9 cellular contexts compared by ENCODE assay signal in the genomic region with DNA sequence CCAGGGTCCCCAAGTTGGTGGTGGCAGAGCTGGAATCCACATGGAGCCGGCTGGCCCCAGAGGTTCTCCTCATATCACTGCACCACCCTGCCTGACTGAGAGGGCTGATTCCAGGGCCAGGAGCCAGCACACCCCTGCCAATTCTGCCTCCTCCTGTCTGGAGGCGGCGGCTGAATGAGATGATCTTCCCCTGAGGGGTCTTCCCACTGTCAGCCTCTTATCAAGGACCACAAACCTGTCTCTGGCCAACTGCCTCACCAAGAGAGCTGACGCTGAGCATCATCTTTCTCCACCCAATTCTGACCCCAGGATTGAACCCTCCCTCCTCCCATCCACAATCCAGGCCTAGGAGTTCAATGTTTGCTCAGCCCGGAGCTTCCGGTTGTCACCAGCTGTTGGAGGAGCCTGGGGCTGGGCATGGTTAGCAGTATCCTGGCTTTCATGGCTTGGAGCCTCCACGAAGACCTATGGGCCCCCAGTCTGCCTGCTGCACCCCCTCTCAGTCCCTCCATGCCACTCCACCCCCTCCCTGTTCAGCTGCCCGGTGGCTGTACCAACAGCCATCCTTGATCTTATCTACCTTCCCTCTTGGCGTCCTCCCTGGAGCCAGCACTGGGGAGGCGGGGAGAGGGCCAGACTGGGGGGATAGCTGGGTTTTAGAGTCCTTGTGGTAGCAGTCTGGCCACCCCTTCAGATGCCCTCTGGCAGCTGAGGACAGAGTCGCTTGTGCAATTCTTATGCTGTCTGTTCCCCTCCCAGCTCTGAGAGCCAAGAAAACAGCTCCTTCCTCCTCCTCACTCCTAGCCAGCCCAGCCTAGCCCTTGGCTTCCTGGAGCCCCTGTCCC. TPM values are rescaled to one million over a fixed set of nuclear protein-coding genes. Genes with fewer than 3 reads are reported as not detected.
DNase-seq lines count a peak whose midpoint lies in the region; ATAC-seq and TF ChIP-seq lines count a peak whose summit lies in the region.
"Had no signal": no experiment of that assay in that cellular context is flagged by ENCODE, and none has a peak within 500 bp of the region (broad histone marks: within the 10 kb centered on the region; RNA-seq: fewer than 3 reads in every experiment).

No MANE protein-coding gene starts in this region.

- no peaks in the 10 kb centered on the region for H3K9me3 Mint-ChIP-seq in CD4-positive, alpha-beta T cell
- H3K9me3 Mint-ChIP-seq: stimulated activated naive CD8-positive, alpha-beta T cell treated with anti-CD3 and anti-CD28 coated beads, Interleukin-15, Interleukin-2, amounts not matched to agents 100 ng/mL and 50 ng/mL, for 24 hours had no signal

- H3K27ac Mint-ChIP-seq in CD4-positive, alpha-beta T cell: no peak overlapping the region

- POLR2A ChIA-PET in CD4-positive, alpha-beta T cell (lab: Charles Lee): no interaction called here

- TF ChIP-seq EP300 in esophagus muscularis mucosa (IDR thresholded peaks at IDR 0.05): no peak

- DNase-seq in DMS53 (lab: John Stamatoyannopoulos, UW): peak; percentile 88
- DNase-seq in NCI-H446 treated with DMSO at 0.1 percent for 48 hours (lab: John Stamatoyannopoulos, UW): peak; percentile 19
- no peak for DNase-seq in esophagus muscularis mucosa (ENCODE audit: extremely low spot score)
- no peak for DNase-seq in CD4-positive, alpha-beta T cell
- no peak for DNase-seq in activated CD8-positive, alpha-beta memory T cell treated with anti-CD3 and anti-CD28 coated beads, Interleukin-2, amount 50 U/mL, for 4 hours

- H3K9ac ChIP-seq in parathyroid adenoma: peak overlapping the region; percentile 50

- no peaks in the 10 kb centered on the region for H3K27me3 Mint-ChIP-seq in CD4-positive, alpha-beta T cell
- H3K27me3 Mint-ChIP-seq: stimulated activated naive CD8-positive, alpha-beta T cell treated with anti-CD3 and anti-CD28 coated beads, Interleukin-15, Interleukin-2, amounts not matched to agents 100 ng/mL and 50 ng/mL, for 24 hours had no signal

- H3K4me1 ChIP-seq in esophagus muscularis mucosa (peaks cover 35 to 44% (median 40%) of the 10 kb centered on the region in 4 donors), parathyroid adenoma (peaks cover 49% of the 10 kb centered on the region)

- ATAC-seq in CD4-positive, alpha-beta T cell (ENCODE audit: poor library complexity): no peak
- ATAC-seq in GM21360 (IDR thresholded peaks at IDR 0.05; ENCODE audit: unreplicated experiment): no peak
- no peak for ATAC-seq in activated CD4-positive, CD25-positive, alpha-beta regulatory T cell treated with anti-CD3 and anti-CD28 coated beads, Interleukin-2, amount 50 U/mL, for 24 hours

- TF ChIP-seq CTCF in esophagus muscularis mucosa (IDR thresholded peaks at IDR 0.05): no peak
- TF ChIP-seq CTCF in parathyroid adenoma (IDR thresholded peaks at IDR 0.05): no peak
- no peak for TF ChIP-seq CTCF in CD4-positive, alpha-beta T cell (IDR thresholded peaks at IDR 0.05)

- no peaks in the 10 kb centered on the region for H3K36me3 ChIP-seq in esophagus muscularis mucosa
- H3K36me3 ChIP-seq in parathyroid adenoma (ENCODE audit: control insufficient read depth, insufficient read depth, low read length): no peaks in the 10 kb centered on the region

- no peaks in the 10 kb centered on the region for H3K4me1 Mint-ChIP-seq in CD4-positive, alpha-beta T cell (ENCODE audit: low read depth)

- H3K36me3 Mint-ChIP-seq in CD4-positive, alpha-beta T cell (ENCODE audit: low read depth): no peaks in the 10 kb centered on the region

- intact Hi-C loops in esophagus muscularis mucosa (cut with DNase I): no loop called here
- intact Hi-C loops in CD4-positive, alpha-beta T cell (cut with DNase I, micrococcal nuclease): no loop called here

- H3K79me2 ChIP-seq in parathyroid adenoma: no peaks in the 10 kb centered on the region

- H3K4me3 Mint-ChIP-seq in CD4-positive, alpha-beta T cell: no peak overlapping the region
- H3K4me3 Mint-ChIP-seq: stimulated activated naive CD8-positive, alpha-beta T cell treated with anti-CD3 and anti-CD28 coated beads, Interleukin-15, Interleukin-2, amounts not matched to agents 100 ng/mL and 50 ng/mL, for 24 hours had no signal

- H3K9me3 ChIP-seq in esophagus muscularis mucosa (no peaks in the 10 kb centered on the region), parathyroid adenoma (ENCODE audit: control insufficient read depth, low read length) (no peaks in the 10 kb centered on the region)
- H3K9me3 ChIP-seq in CD4-positive, alpha-beta T cell (ENCODE audit: control insufficient read depth, low read length): no peaks in the 10 kb centered on the region

- H3K27ac ChIP-seq in esophagus muscularis mucosa (replicated peaks in 1 of 4): peak overlapping the region; percentile 36 to 51 (median 42)
- peak overlapping the region; percentile 95 for H3K27ac ChIP-seq in parathyroid adenoma
- no peak overlapping the region for H3K27ac ChIP-seq in CD4-positive, alpha-beta T cell (ENCODE audit: low read depth, low read length)

- H3K27me3 ChIP-seq in esophagus muscularis mucosa (no peaks in the 10 kb centered on the region), parathyroid adenoma (ENCODE audit: control insufficient read depth, insufficient read depth, low read length) (no peaks in the 10 kb centered on the region)
- H3K27me3 ChIP-seq in CD4-positive, alpha-beta T cell (ENCODE audit: control insufficient read depth, insufficient read depth, low read length): no peaks in the 10 kb centered on the region

- peak overlapping the region; percentile 98 for H2AFZ ChIP-seq in parathyroid adenoma

- TF ChIP-seq POLR2A in esophagus muscularis mucosa (IDR thresholded peaks at IDR 0.05; ENCODE audit: low read depth): no peak

- 53% methylated on average over 10 of the region's 11 CpGs for WGBS in esophagus muscularis mucosa

- CTCF ChIA-PET in CD4-positive, alpha-beta T cell (lab: Charles Lee): no interaction called here

- H3K4me3 ChIP-seq in esophagus muscularis mucosa (no peak overlapping the region), parathyroid adenoma (ENCODE audit: low read depth, low read length) (no peak overlapping the region)

- peak overlapping the region; percentile 11 for H3K4me2 ChIP-seq in parathyroid adenoma (ENCODE audit: low read length)

RNA-seq across cellular contexts. Expression of gene ABCC3, which starts 25.6 kb away (rescaled TPM):
- total RNA-seq in esophagus muscularis mucosa: 1 to 10 TPM in 3 of 4 donors, under 1 TPM in 1; 0.50 to 2.9 (median 1.9) TPM
- total RNA-seq in CD4-positive, alpha-beta T cell: under 1 TPM in 1 of 2 experiments, not detected in 1; 0.19 TPM

RNA-seq across cellular contexts. Expression of gene ANKRD40, which starts 47.5 kb away (rescaled TPM):
- 10 to 100 TPM; 73.1 to 96.2 (median 87.4) TPM for total RNA-seq in esophagus muscularis mucosa
- total RNA-seq in CD4-positive, alpha-beta T cell: 10 to 100 TPM; 22.8 to 24.0 TPM

RNA-seq across cellular contexts. Expression of gene LUC7L3, which starts 59.1 kb away (rescaled TPM):
- 10 to 100 TPM; 28.8 to 65.6 (median 38.9) TPM for total RNA-seq in esophagus muscularis mucosa
- 100 to 1,000 TPM; 116 to 126 TPM for total RNA-seq in CD4-positive, alpha-beta T cell

Comparison
In these comparisons a context has a peak if more than half of its experiments do, and no peak if none do; other contexts are left out.
1. DNase-seq: peak in DMS53 (single experiment) and NCI-H446 treated with DMSO at 0.1 percent for 48 hours (single experiment); none in esophagus muscularis mucosa (single experiment), CD4-positive, alpha-beta T cell (0 of 10) and activated CD8-positive, alpha-beta memory T cell treated with anti-CD3 and anti-CD28 coated beads, Interleukin-2, amount 50 U/mL, for 4 hours (single experiment).